ENCODE assay signal across 15 cellular contexts in the genomic region with DNA sequence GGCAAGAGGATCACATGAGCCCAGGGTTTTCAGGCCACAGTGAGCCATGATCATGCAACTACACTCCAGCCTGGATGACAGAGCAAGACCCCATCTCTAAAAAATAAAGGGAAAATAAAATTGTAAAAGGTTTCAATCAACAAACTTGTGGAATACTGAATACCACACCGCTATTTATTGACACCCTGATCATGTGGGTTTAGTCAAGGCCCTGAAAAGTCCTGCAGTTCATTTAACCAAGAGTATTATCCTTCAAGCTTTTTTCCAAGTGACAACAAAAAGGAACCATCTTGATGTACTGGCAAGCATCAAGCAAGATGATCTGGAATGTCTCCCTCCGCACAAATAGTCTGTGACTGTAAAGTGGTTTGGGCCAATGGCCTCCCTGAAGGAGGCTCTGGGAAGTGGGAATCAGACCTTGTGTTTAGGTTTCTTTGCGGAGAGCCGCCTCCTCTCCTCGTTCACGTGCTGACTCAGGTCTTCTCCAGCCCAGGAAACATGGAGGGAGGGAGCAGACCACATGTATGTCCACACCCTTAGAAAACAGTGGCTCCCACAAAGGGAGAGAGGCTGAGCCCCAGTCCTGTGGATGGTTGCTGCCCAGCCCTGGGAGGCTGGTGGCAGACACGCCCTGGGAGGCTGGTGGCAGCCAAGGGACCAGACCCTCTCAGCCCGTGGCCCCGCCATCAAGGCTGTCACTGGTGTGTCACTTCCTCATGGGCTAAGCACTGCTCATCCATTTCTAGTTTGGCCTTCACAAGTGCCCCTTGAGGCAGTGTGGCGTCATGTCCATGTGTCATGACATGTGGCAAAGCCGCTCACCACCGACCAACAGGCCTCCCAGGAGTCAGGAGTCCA.
"Had no signal": no experiment of that assay in that cellular context is flagged by ENCODE, and none has a peak within 500 bp of the region (broad histone marks: within the 10 kb centered on the region; RNA-seq: fewer than 3 reads in every experiment).

No MANE protein-coding gene starts in this region.

- H3K9me3 ChIP-seq: esophagus squamous epithelium, psoas muscle, testis, upper lobe of right lung had no signal

- H3K36me3 ChIP-seq: esophagus squamous epithelium, upper lobe of right lung had no signal

- DNase-seq: activated gamma-delta T cell; activated naive CD8-positive, alpha-beta T cell treated with anti-CD3 and anti-CD28 coated beads, Interleukin-2, amount 10 ng/mL, durations not matched to agents 7 days and 5 days; activated T-cell treated with anti-CD3 and anti-CD28 coated beads, Interleukin-2, amount 50 U/mL, for 48 hours; aorta; esophagus squamous epithelium; foreskin keratinocyte; stimulated activated CD4-positive, alpha-beta T cell treated with anti-CD3 and anti-CD28 coated beads, Interleukin-2, amount 100 ng/mL, for 48 hours; stimulated activated naive CD8-positive, alpha-beta T cell treated with anti-CD3 and anti-CD28 coated beads, Interleukin-15, Interleukin-2, amounts not matched to agents 100 U/mL and 50 U/mL, for 24 hours; T-helper 2 cell; testis had no signal

- H3K27ac ChIP-seq: foreskin keratinocyte, psoas muscle, testis, upper lobe of right lung had no signal

- H3K27me3 ChIP-seq: foreskin keratinocyte, testis had no signal

- ATAC-seq: foreskin keratinocyte; left lobe of liver; natural killer cell treated with Interleukin-12 subunit alpha and Interleukin-12 subunit beta and Interleukin-15 and Interleukin-18, amount 100 ng/mL, for 72 hours; psoas muscle; sciatic nerve; stimulated activated naive CD8-positive, alpha-beta T cell treated with anti-CD3 and anti-CD28 coated beads, Interleukin-15, Interleukin-2, amounts not matched to agents 100 U/mL and 50 U/mL, for 24 hours; upper lobe of right lung had no signal

- H3K4me1 ChIP-seq: psoas muscle, testis, upper lobe of right lung had no signal

- H3K4me3 ChIP-seq: esophagus squamous epithelium, psoas muscle, testis, upper lobe of right lung had no signal
